Comparison of ENCODE assay signal across 9 cellular contexts in the genomic region with DNA sequence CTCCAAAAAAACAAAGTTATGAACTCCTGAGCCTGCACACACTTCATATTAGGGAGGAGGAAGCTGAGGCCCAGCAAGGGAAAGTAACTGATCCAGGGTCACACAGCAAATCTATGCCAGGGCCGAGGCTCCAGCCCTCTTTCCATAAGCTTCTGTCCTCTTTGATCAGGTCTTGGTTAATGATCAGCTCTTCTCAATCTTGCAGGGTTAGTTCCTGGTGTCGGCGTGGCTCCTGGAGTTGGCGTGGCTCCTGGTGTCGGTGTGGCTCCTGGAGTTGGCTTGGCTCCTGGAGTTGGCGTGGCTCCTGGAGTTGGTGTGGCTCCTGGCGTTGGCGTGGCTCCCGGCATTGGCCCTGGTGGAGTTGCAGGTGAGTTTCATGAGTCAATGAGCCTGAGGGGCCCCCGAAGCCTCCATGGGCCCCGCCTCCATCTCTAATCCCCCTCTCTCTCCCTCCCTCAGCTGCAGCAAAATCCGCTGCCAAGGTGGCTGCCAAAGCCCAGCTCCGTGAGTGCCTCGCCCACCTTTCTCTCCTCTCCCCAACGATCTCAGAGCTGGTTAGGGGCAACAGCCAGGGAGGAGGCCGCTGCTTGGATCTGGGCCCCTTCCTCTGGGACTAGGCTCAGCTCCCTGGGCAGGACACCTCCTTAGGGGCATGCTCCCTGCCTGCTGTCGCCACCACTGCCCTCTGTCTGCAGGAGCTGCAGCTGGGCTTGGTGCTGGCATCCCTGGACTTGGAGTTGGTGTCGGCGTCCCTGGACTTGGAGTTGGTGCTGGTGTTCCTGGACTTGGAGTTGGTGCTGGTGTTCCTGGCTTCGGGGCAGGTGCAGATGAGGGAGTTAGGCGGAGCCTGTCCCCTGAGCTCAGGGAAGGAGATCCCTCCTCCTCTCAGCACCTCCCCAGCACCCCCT.
DNase-seq lines count a peak whose midpoint lies in the region; ATAC-seq and TF ChIP-seq lines count a peak whose summit lies in the region.
"Had no signal": no experiment of that assay in that cellular context is flagged by ENCODE, and none has a peak within 500 bp of the region (broad histone marks: within the 10 kb centered on the region; RNA-seq: fewer than 3 reads in every experiment).

No MANE protein-coding gene starts in this region.

- H3K36me3 ChIP-seq in muscle layer of colon (ENCODE audit: insufficient read depth, low read length): peaks cover 17% of the 10 kb centered on the region

- no peaks in the 10 kb centered on the region for H3K9me3 ChIP-seq in muscle layer of colon (ENCODE audit: low read length)

- no peaks in the 10 kb centered on the region for H3K27me3 ChIP-seq in muscle layer of colon (ENCODE audit: control insufficient read depth in 1 of 2, insufficient read depth in 2 of 2, low read length in 2 of 2)

- DNase-seq in NCI-H2196 treated with DMSO at 0.1 percent for 48 hours (lab: John Stamatoyannopoulos, UW; ENCODE audit: unreplicated experiment) (peak; percentile 26), epidermal melanocyte (ENCODE audit: insufficient read length, low spot score) (peak; percentile 0), NCI-H774 (lab: John Stamatoyannopoulos, UW) (no peak)
- DNase-seq: CD4-positive, CD25-positive, alpha-beta regulatory T cell had no signal

- peaks cover 31% of the 10 kb centered on the region for H3K4me1 ChIP-seq in muscle layer of colon (ENCODE audit: insufficient read depth, low read length)

- no peak overlapping the region for H3K4me3 ChIP-seq in muscle layer of colon (ENCODE audit: low read depth in 1 of 2, low read length in 2 of 2)

- no peak for TF ChIP-seq CTCF in C4-2B (conservative IDR thresholded peaks at IDR 0.05)

- H3K27ac ChIP-seq in C4-2B (peak overlapping the region; percentile 54), muscle layer of colon (ENCODE audit: low read depth, low read length) (peak overlapping the region; percentile 64)

- peak overlapping the region; percentile 27 for H3K9ac ChIP-seq in muscle layer of colon (ENCODE audit: low read length)

- ATAC-seq in GM19023 (IDR thresholded peaks at IDR 0.05; ENCODE audit: unreplicated experiment) (no peak), GM18502 (IDR thresholded peaks at IDR 0.05; ENCODE audit: poor library complexity, unreplicated experiment) (no peak), GM21515 (IDR thresholded peaks at IDR 0.05; ENCODE audit: unreplicated experiment) (no peak)
